ENCODE assay signal across 17 cellular contexts in genomic region chr9:131111186-131111853, GRCh38. TPM values are rescaled to one million over a fixed set of nuclear protein-coding genes. Genes with fewer than 3 reads are reported as not detected.
DNase-seq lines count a peak whose midpoint lies in the region; ATAC-seq and TF ChIP-seq lines count a peak whose summit lies in the region.
"Had no signal": no experiment of that assay in that cellular context is flagged by ENCODE, and none has a peak within 500 bp of the region (broad histone marks: within the 10 kb centered on the region; RNA-seq: fewer than 3 reads in every experiment).

No MANE protein-coding gene starts in this region.

- no peak overlapping the region for H2BK12ac ChIP-seq in mesenchymal stem cell (ENCODE audit: low read length in 2 of 2)

- H2AFZ ChIP-seq in mesenchymal stem cell (ENCODE audit: low read depth, low read length), result no peak overlapping the region

- H3K27ac ChIP-seq in left ventricle myocardium inferior (replicated peaks) (peak overlapping the region; percentile 90), mesenchymal stem cell (ENCODE audit: low read length, poor library complexity, severe bottlenecking) (peak overlapping the region; percentile 93)
- H3K27ac ChIP-seq: ascending aorta, C4-2B, neutrophil, thyroid gland had no signal

- no peak overlapping the region for H3K9ac ChIP-seq in mesenchymal stem cell (ENCODE audit: low read length)

- H3K4me3 ChIP-seq in left ventricle myocardium inferior, result no peak overlapping the region
- peak overlapping the region in 1 of 2 experiments; percentile 64 for H3K4me3 ChIP-seq in mesenchymal stem cell (ENCODE audit: insufficient read depth in 1 of 2, low read depth in 1 of 2, low read length in 2 of 2)
- H3K4me3 ChIP-seq: ascending aorta, thyroid gland had no signal

- no peak overlapping the region for H3K23ac ChIP-seq in mesenchymal stem cell (ENCODE audit: low read length in 2 of 2)

- H4K91ac ChIP-seq in mesenchymal stem cell (ENCODE audit: low read length), result no peak overlapping the region

- H3K36me3 ChIP-seq in left ventricle myocardium inferior, result peaks cover 2% of the 10 kb centered on the region
- peaks cover 0 to 20% of the 10 kb centered on the region in 2 experiments for H3K36me3 ChIP-seq in mesenchymal stem cell (ENCODE audit: control insufficient read depth in 1 of 2, insufficient read depth in 2 of 2, low read depth in 1 of 2, low read length in 2 of 2)
- H3K36me3 ChIP-seq: ascending aorta, neutrophil, thyroid gland had no signal

- H3K79me1 ChIP-seq in mesenchymal stem cell (replicated peaks; ENCODE audit: low read length, poor library complexity, severe bottlenecking), result peaks cover 9% of the 10 kb centered on the region

- no peak overlapping the region for H3K14ac ChIP-seq in mesenchymal stem cell (ENCODE audit: low read length in 2 of 2)

- 62% methylated on average over 9 of the region's 10 CpGs for WGBS in mesenchymal stem cell

- no peak overlapping the region for H3K4me3 Mint-ChIP-seq in chondrocyte (ENCODE audit: unreplicated experiment)
- H3K4me3 Mint-ChIP-seq: memory B cell had no signal

- H3K4me1 Mint-ChIP-seq in chondrocyte (ENCODE audit: low read depth), result peaks cover 12% of the 10 kb centered on the region

- no peaks in the 10 kb centered on the region for H3K27me3 Mint-ChIP-seq in chondrocyte (ENCODE audit: low read depth)

- H3K18ac ChIP-seq in mesenchymal stem cell (ENCODE audit: low read depth in 1 of 2, low read length in 2 of 2), result no peak overlapping the region

- H3K27me3 ChIP-seq in left ventricle myocardium inferior (ENCODE audit: low read depth) (no peaks in the 10 kb centered on the region), mesenchymal stem cell (ENCODE audit: control insufficient read depth in 1 of 2, insufficient read depth in 1 of 2, low read length in 2 of 2) (peaks cover 0 to 26% of the 10 kb centered on the region in 2 experiments)
- H3K27me3 ChIP-seq: ascending aorta, neutrophil, thyroid gland had no signal

- no peaks in the 10 kb centered on the region for H3K9me3 Mint-ChIP-seq in chondrocyte (ENCODE audit: low read depth)
- H3K9me3 Mint-ChIP-seq: memory B cell had no signal

- H2BK120ac ChIP-seq in mesenchymal stem cell (ENCODE audit: low read depth, low read length), result no peak overlapping the region

- no peak overlapping the region for H2BK15ac ChIP-seq in mesenchymal stem cell (ENCODE audit: low read depth, poor library complexity, severe bottlenecking)

- H3K4me1 ChIP-seq in left ventricle myocardium inferior, result peaks cover 54% of the 10 kb centered on the region
- H3K4me1 ChIP-seq in mesenchymal stem cell (ENCODE audit: control insufficient read depth, insufficient read depth, low read depth, low read length), result peaks cover 28% of the 10 kb centered on the region
- H3K4me1 ChIP-seq: ascending aorta, thyroid gland had no signal

- no peak overlapping the region for H3K4ac ChIP-seq in mesenchymal stem cell (ENCODE audit: low read depth in 1 of 2, low read length in 2 of 2)

- TF ChIP-seq CTCF in left ventricle myocardium inferior (IDR thresholded peaks at IDR 0.05; ENCODE audit: borderline replicate concordance), result no peak
- TF ChIP-seq CTCF in chondrocyte (IDR thresholded peaks at IDR 0.05), result no peak

- no peaks in the 10 kb centered on the region for H3K9me3 ChIP-seq in left ventricle myocardium inferior (replicated peaks)
- no peaks in the 10 kb centered on the region for H3K9me3 ChIP-seq in mesenchymal stem cell (ENCODE audit: control insufficient read depth, low read length)
- H3K9me3 ChIP-seq: ascending aorta, neutrophil, thyroid gland had no signal

- no peak overlapping the region for H4K8ac ChIP-seq in mesenchymal stem cell (ENCODE audit: low read length)

- H3K27ac Mint-ChIP-seq in chondrocyte (ENCODE audit: unreplicated experiment), result no peak overlapping the region
- H3K27ac Mint-ChIP-seq: memory B cell had no signal

- peak overlapping the region; percentile 55 for H3K4me2 ChIP-seq in mesenchymal stem cell (ENCODE audit: low read length, poor library complexity, severe bottlenecking)

- intact Hi-C loops in left ventricle myocardium inferior (cut with micrococcal nuclease), result no loop called here
- intact Hi-C loops in Right ventricle myocardium superior (cut with DNase I), result no loop called here

- DNase-seq in left ventricle myocardium inferior (no peak), Right ventricle myocardium superior (no peak), chondrocyte (ENCODE audit: low spot score) (peak; percentile 35), mesenchymal stem cell (no peak), NCI-H2227 (lab: John Stamatoyannopoulos, UW; ENCODE audit: unreplicated experiment) (no peak), NCI-H1092 treated with DMSO at 0.1 percent for 48 hours (lab: John Stamatoyannopoulos, UW) (no peak)
- DNase-seq: 8988T; activated effector memory CD4-positive, alpha-beta T cell treated with anti-CD3 and anti-CD28 coated beads, Interleukin-2, amount 50 U/mL, for 16 hours; NCI-H1048; NCI-H748 treated with DMSO at 0.1 percent for 48 hours; thyroid gland had no signal

- peak overlapping the region; percentile 85 for H2BK5ac ChIP-seq in mesenchymal stem cell (ENCODE audit: low read depth, low read length, poor library complexity, severe bottlenecking)

- no peaks in the 10 kb centered on the region for H3K36me3 Mint-ChIP-seq in chondrocyte (ENCODE audit: low read depth)
- H3K36me3 Mint-ChIP-seq: memory B cell had no signal

- peak overlapping the region; percentile 63 for H2AK5ac ChIP-seq in mesenchymal stem cell (ENCODE audit: low read length, severe bottlenecking)

- no peak for ATAC-seq in Right ventricle myocardium superior (ENCODE audit: poor library complexity)
- no peak for ATAC-seq in HG02588 (IDR thresholded peaks at IDR 0.05; ENCODE audit: unreplicated experiment)
- no peak for ATAC-seq in GM18861 (IDR thresholded peaks at IDR 0.05; ENCODE audit: unreplicated experiment)

RNA-seq across cellular contexts. Expression of gene NUP214, which starts 14.1 kb away (rescaled TPM):
- total RNA-seq in left ventricle myocardium inferior (24.7 TPM), Right ventricle myocardium superior (22.4 TPM), chondrocyte (32.6 to 48.3 TPM (median 36.0 TPM) in 3 replicates)
- 18.3 TPM for polyA plus RNA-seq in mesenchymal stem cell (2013, experiment 1 of 2)
- 12.3 TPM for polyA plus RNA-seq in mesenchymal stem cell (2013, experiment 2 of 2)

RNA-seq across cellular contexts. Expression of gene AIF1L, which starts 15.0 kb away (rescaled TPM):
- total RNA-seq in left ventricle myocardium inferior (16.5 TPM), Right ventricle myocardium superior (22.8 TPM), chondrocyte (4.1 to 33.1 TPM (median 30.1 TPM) in 3 replicates)
- 0.06 TPM for polyA plus RNA-seq in mesenchymal stem cell (2013, experiment 1 of 2)
- polyA plus RNA-seq in mesenchymal stem cell (2013, experiment 2 of 2), result 0.04 TPM
